1 cellular context compared by ENCODE assay signal in genomic region chr19:32104465-32105235, GRCh38.
TF ChIP-seq lines count a peak whose summit lies in the region.

No MANE protein-coding gene starts in this region.

TF ChIP-seq in SK-N-SH, 30 proteins besides CTCF, POLR2A, EP300 and RAD21 (continued from another document):
- TF ChIP-seq USF2 (IDR thresholded peaks at IDR 0.05; ENCODE audit: borderline replicate concordance, low read depth, low read length) (no peak), RFX5 (IDR thresholded peaks at IDR 0.05; ENCODE audit: low read length) (no peak), IRF3 (IDR thresholded peaks at IDR 0.05; ENCODE audit: low read depth, low read length) (no peak), NRF1 (IDR thresholded peaks at IDR 0.05; ENCODE audit: low read depth, low read length) (no peak), MXI1 (IDR thresholded peaks at IDR 0.05; ENCODE audit: low read depth, low read length) (no peak), MEF2A (IDR thresholded peaks at IDR 0.05; ENCODE audit: borderline replicate concordance, low read depth) (no peak), CHD2 (IDR thresholded peaks at IDR 0.05; ENCODE audit: low read length, partially characterized antibody) (no peak), PBX3 (IDR thresholded peaks at IDR 0.05) (no peak), YY1 (IDR thresholded peaks at IDR 0.05; ENCODE audit: low read depth) (no peak), FOXJ3 (CRISPR knock-in tag; IDR thresholded peaks at IDR 0.05) (no peak), POLR2AphosphoS5 (IDR thresholded peaks at IDR 0.05; ENCODE audit: low read depth, low read length) (no peak)
